In genomic region chr10:64733980-64734379, GRCh38 we compare ENCODE assay signal across 10 cellular contexts.
DNase-seq lines count a peak whose midpoint lies in the region; ATAC-seq, FAIRE-seq and TF ChIP-seq lines count a peak whose summit lies in the region.
"Had no signal": no experiment of that assay in that cellular context is flagged by ENCODE, and none has a peak within 500 bp of the region (broad histone marks: within the 10 kb centered on the region; RNA-seq: fewer than 3 reads in every experiment).

No MANE protein-coding gene starts in this region.

- no peak overlapping the region for H3K27ac Mint-ChIP-seq in activated T-cell treated with anti-CD3 and anti-CD28 coated beads, Interleukin-2, amount 50 U/mL, for 72 hours

- no peaks in the 10 kb centered on the region for H3K36me3 ChIP-seq in heart left ventricle

- no peak for FAIRE-seq in D721Med (lab: Jason Lieb, UNC)
- FAIRE-seq: TTC549 had no signal

- no peaks in the 10 kb centered on the region for H3K27me3 ChIP-seq in heart left ventricle

- ATAC-seq in HG03196 (IDR thresholded peaks at IDR 0.05; ENCODE audit: unreplicated experiment) (peak; percentile 44), HG03460 (IDR thresholded peaks at IDR 0.05; ENCODE audit: unreplicated experiment) (no peak), heart left ventricle (no peak)
- ATAC-seq in activated T-cell treated with anti-CD3 and anti-CD28 coated beads, Interleukin-2, amount 50 U/mL, for 72 hours (replicated peaks in 1 of 2): no peak
- ATAC-seq: stimulated activated naive CD8-positive, alpha-beta T cell treated with anti-CD3 and anti-CD28 coated beads, Interleukin-15, Interleukin-2, amounts not matched to agents 100 U/mL and 50 U/mL, for 24 hours had no signal

- H3K9me3 Mint-ChIP-seq in activated T-cell treated with anti-CD3 and anti-CD28 coated beads, Interleukin-2, amount 50 U/mL, for 72 hours: peaks cover 3 to 4% of the 10 kb centered on the region in 2 donors

- H3K4me3 ChIP-seq in heart left ventricle: no peak overlapping the region

- H3K27me3 Mint-ChIP-seq in activated T-cell treated with anti-CD3 and anti-CD28 coated beads, Interleukin-2, amount 50 U/mL, for 72 hours (ENCODE audit: low read depth): no peaks in the 10 kb centered on the region

- H3K27ac ChIP-seq in heart left ventricle: no peak overlapping the region

- no peak overlapping the region for H3K4me3 Mint-ChIP-seq in activated T-cell treated with anti-CD3 and anti-CD28 coated beads, Interleukin-2, amount 50 U/mL, for 72 hours

- TF ChIP-seq POLR2A in heart left ventricle (IDR thresholded peaks at IDR 0.05): no peak

- H3K9me3 ChIP-seq in heart left ventricle: peaks cover 0 to 8% (median 0%) of the 10 kb centered on the region in 12 donors

- intact Hi-C loops in heart left ventricle (cut with DNase I): loop anchor here in 1 of 10 donors (10.0 kb wide), 1 partner anchor 1441 kb away; no protein-coding TSS in a partner anchor

- H3K4me1 ChIP-seq in heart left ventricle: no peaks in the 10 kb centered on the region

- no peaks in the 10 kb centered on the region for H3K4me1 Mint-ChIP-seq in activated T-cell treated with anti-CD3 and anti-CD28 coated beads, Interleukin-2, amount 50 U/mL, for 72 hours (ENCODE audit: low read depth)

- DNase-seq in D721Med (ENCODE audit: insufficient read length, low spot score) (peak; percentile 7), SK-N-DZ (ENCODE audit: low spot score) (peak; percentile 64), left kidney (ENCODE audit: low read depth, low spot score) (peak; percentile 51), heart left ventricle (no peak)
- no peak for DNase-seq in activated T-cell treated with anti-CD3 and anti-CD28 coated beads, Interleukin-2, amount 50 U/mL, for 72 hours
- no peak for DNase-seq in effector CD4-positive, alpha-beta T cell
- DNase-seq: stimulated activated naive CD8-positive, alpha-beta T cell treated with anti-CD3 and anti-CD28 coated beads, Interleukin-15, Interleukin-2, amounts not matched to agents 100 U/mL and 50 U/mL, for 24 hours had no signal

- no peaks in the 10 kb centered on the region for H3K36me3 Mint-ChIP-seq in activated T-cell treated with anti-CD3 and anti-CD28 coated beads, Interleukin-2, amount 50 U/mL, for 72 hours (ENCODE audit: insufficient read depth in 2 of 2)

- peak; percentile 31 for TF ChIP-seq CTCF in D721Med (IDR thresholded peaks at IDR 0.05; ENCODE audit: insufficient read depth, missing control alignments)
- peak in 6 of 12 donors; percentile 17 to 50 (median 33) for TF ChIP-seq CTCF in heart left ventricle (IDR thresholded peaks at IDR 0.05)

Comparison
In these comparisons a context has a peak if more than half of its experiments do, and no peak if none do; other contexts are left out.
1. DNase-seq: peak in D721Med (single experiment), SK-N-DZ (single experiment) and left kidney (single experiment); none in activated T-cell treated with anti-CD3 and anti-CD28 coated beads, Interleukin-2, amount 50 U/mL, for 72 hours (0 of 2), effector CD4-positive, alpha-beta T cell (single experiment) and heart left ventricle (0 of 5).